In genomic region chr14:70416322-70416716, GRCh38 we compare ENCODE assay signal across 10 cellular contexts. TPM values are rescaled to one million over a fixed set of nuclear protein-coding genes. Genes with fewer than 3 reads are reported as not detected.
DNase-seq lines count a peak whose midpoint lies in the region; ATAC-seq and TF ChIP-seq lines count a peak whose summit lies in the region.
"Had no signal": no experiment of that assay in that cellular context is flagged by ENCODE, and none has a peak within 500 bp of the region (broad histone marks: within the 10 kb centered on the region; RNA-seq: fewer than 3 reads in every experiment).

No MANE protein-coding gene starts in this region.

- POLR2A ChIA-PET in IMR-90 (lab: Charles Lee; ENCODE audit: unreplicated experiment): no interaction called here

- dilution Hi-C loops in IMR-90 (cut with HindIII; ENCODE audit: low sequenced_read_pairs, unreplicated experiment): no loop called here

- no peak overlapping the region for H2BK120ac ChIP-seq in IMR-90 (ENCODE audit: low read depth, low read length)

- peak overlapping the region; percentile 90 for H3K9ac ChIP-seq in IMR-90 (ENCODE audit: low read depth, low read length)

- H2BK20ac ChIP-seq in IMR-90 (ENCODE audit: low read depth, low read length): no peak overlapping the region

- peak overlapping the region; percentile 65 to 95; a peak in 2 of 4 replicates for H4K8ac ChIP-seq in IMR-90 (ENCODE audit: low read depth in 2 of 2, low read length in 2 of 2)

- no peak overlapping the region; the same call in 1 of the 2 replicates for H3K14ac ChIP-seq in IMR-90 (replicated peaks; ENCODE audit: low read depth, low read length)

- peak overlapping the region; percentile 87 for H4K5ac ChIP-seq in IMR-90 (ENCODE audit: low read depth, low read length)

- no peaks in the 10 kb centered on the region for H3K4me1 ChIP-seq in IMR-90 (ENCODE audit: control insufficient read depth, insufficient read depth, low read length)
- no peaks in the 10 kb centered on the region for H3K4me1 ChIP-seq in ascending aorta

- intact Hi-C loops in IMR-90 (cut with micrococcal nuclease) (no loop called here), ascending aorta (cut with DNase I) (no loop called here)

- no peaks in the 10 kb centered on the region for H4K20me1 ChIP-seq in IMR-90 (ENCODE audit: insufficient read depth, low read length)

- TF ChIP-seq CTCF in IMR-90 (conservative IDR thresholded peaks at IDR 0.05; ENCODE audit: low read depth, low read length): no peak
- no peak for TF ChIP-seq CTCF in ascending aorta (IDR thresholded peaks at IDR 0.05)

- DNase-seq in DMS153 treated with DMSO at 0.1 percent for 48 hours (lab: John Stamatoyannopoulos, UW; ENCODE audit: unreplicated experiment) (peak; percentile 45), IMR-90 (peak; percentile 8), ascending aorta (ENCODE audit: low spot score in 2 of 2) (no peak), iris pigment epithelial cell (ENCODE audit: low read depth) (peak; percentile 6), substantia nigra (lab: John Stamatoyannopoulos, UW) (no peak), H4 (ENCODE audit: low spot score) (no peak)
- no peak for DNase-seq in stimulated activated CD4-positive, alpha-beta T cell treated with anti-CD3 and anti-CD28 coated beads, Interleukin-15, amount 100 ng/mL, for 24 hours

- H3K4ac ChIP-seq in IMR-90 (ENCODE audit: low read depth, low read length): peak overlapping the region; percentile 73; the same call in 1 of the 2 replicates

- CTCF ChIA-PET in IMR-90 (lab: Yijun Ruan, JAX): interaction anchor here (0.5 kb wide), 1 partner anchor 1278 kb away, joined by 5 read pairs; no protein-coding TSS in a partner anchor

- TF ChIP-seq RAD21 in IMR-90 (IDR thresholded peaks at IDR 0.05; ENCODE audit: low read length): no peak

- H3K23ac ChIP-seq in IMR-90 (ENCODE audit: low read depth, low read length): 0 out of 2 replicates have a peak overlapping the region, but pooled peaks have one; percentile 86

- H3K36me3 ChIP-seq in IMR-90 (ENCODE audit: control insufficient read depth, insufficient read depth, low read length) (no peaks in the 10 kb centered on the region; the same call in 1 of the 2 replicates), ascending aorta (no peaks in the 10 kb centered on the region)

- peaks cover 9 to 13% of the 10 kb centered on the region in 2 experiments for H3K79me1 ChIP-seq in IMR-90 (ENCODE audit: low read depth in 1 of 2, low read length in 2 of 2)

- H3K56ac ChIP-seq in IMR-90 (ENCODE audit: extremely low read depth, insufficient read depth, low read length): no peak overlapping the region; the same call in 1 of the 2 replicates

- H3K27me3 ChIP-seq in IMR-90 (ENCODE audit: control insufficient read depth, insufficient read depth, low read length) (no peaks in the 10 kb centered on the region), ascending aorta (no peaks in the 10 kb centered on the region)

- peak overlapping the region; percentile 89 for H3K4me3 ChIP-seq in IMR-90 (ENCODE audit: insufficient read depth, low read depth, low read length)
- H3K4me3 ChIP-seq in ascending aorta: peak overlapping the region; percentile 75 to 76

- peak overlapping the region; percentile 94 for H2AFZ ChIP-seq in IMR-90 (replicated peaks; ENCODE audit: low read length, poor library complexity)

- H2AK9ac ChIP-seq in IMR-90 (replicated peaks; ENCODE audit: low read depth, low read length, poor library complexity): no peak overlapping the region

- WGBS in IMR-90 (ENCODE audit: extremely low coverage in 2 of 2, insufficient read length in 1 of 2), 2 experiments: no CpG with 5 or more reads among the region's 8 CpGs

- no peak overlapping the region for H2BK15ac ChIP-seq in IMR-90 (ENCODE audit: low read depth, low read length)

- no peak overlapping the region for H2BK5ac ChIP-seq in IMR-90 (ENCODE audit: low read depth, low read length, poor library complexity, severe bottlenecking)

- no peak overlapping the region for H4K91ac ChIP-seq in IMR-90 (ENCODE audit: insufficient read depth, low read depth, low read length)

- H3K9me3 ChIP-seq in IMR-90 (ENCODE audit: control insufficient read depth, insufficient read depth, low read length) (no peaks in the 10 kb centered on the region), ascending aorta (no peaks in the 10 kb centered on the region)

- peak; percentile 74 for ATAC-seq in IMR-90 (ENCODE audit: low read depth)
- no peak for ATAC-seq in GM18505 (IDR thresholded peaks at IDR 0.05; ENCODE audit: unreplicated experiment)

- BruUV-seq in IMR-90 (replicated peaks; lab: Mats Ljungman, UMichigan): no TSS peak

- no peak overlapping the region for H2AK5ac ChIP-seq in IMR-90 (ENCODE audit: low read depth, low read length)

- peak overlapping the region; percentile 88 for H3K4me2 ChIP-seq in IMR-90 (ENCODE audit: low read depth, low read length)

- H3K27ac ChIP-seq in IMR-90 (ENCODE audit: insufficient read depth, low read length): peak overlapping the region; percentile 66; the same call in 1 of the 2 replicates
- peak overlapping the region in 1 of 2 donors; percentile 28 for H3K27ac ChIP-seq in ascending aorta
- H3K27ac ChIP-seq in substantia nigra (ENCODE audit: low read depth, low read length, poor library complexity, severe bottlenecking): peak overlapping the region; percentile 8

- no peak overlapping the region for H3K18ac ChIP-seq in IMR-90 (ENCODE audit: low read depth, low read length)

- in situ Hi-C loops in IMR-90 (cut with MboI; ENCODE audit: low sequenced_read_pairs): no loop called here

- no peaks in the 10 kb centered on the region for H3K9me1 ChIP-seq in IMR-90 (ENCODE audit: insufficient read depth, low read length)

- TF ChIP-seq POLR2A in IMR-90 (IDR thresholded peaks at IDR 0.05; ENCODE audit: low read depth, low read length) (no peak), GM18505 (IDR thresholded peaks at IDR 0.05; ENCODE audit: borderline replicate concordance, extremely low read depth, insufficient read depth, insufficient read length) (no peak)

TF ChIP-seq in IMR-90, 13 proteins besides CTCF, POLR2A, EP300 and RAD21:
- TF ChIP-seq ELK1 (IDR thresholded peaks at IDR 0.05; ENCODE audit: borderline replicate concordance, low read depth, low read length) (no peak), SMC3 (IDR thresholded peaks at IDR 0.05; ENCODE audit: low read depth, low read length) (no peak), CEBPB (IDR thresholded peaks at IDR 0.05; ENCODE audit: low read depth, low read length) (no peak)

RNA-seq across cellular contexts. Expression of gene SYNJ2BP, which starts 0.6 kb away (rescaled TPM):
- total RNA-seq in IMR-90 (2012; rRNA removed) (24.7 and 25.5 TPM in 2 replicates), ascending aorta (8.8 TPM)
- 8.3 and 10.0 TPM in 2 replicates for polyA plus RNA-seq in IMR-90 (2012; rRNA removed)
- 2.8 and 5.7 TPM in 2 replicates for polyA plus RNA-seq in IMR-90 (2012; cell fraction: cytosol; rRNA removed)
- polyA plus RNA-seq in IMR-90 (2012; cell fraction: nucleus; rRNA removed; ENCODE audit: low replicate concordance): 1.2 and 7.2 TPM in 2 replicates
- total RNA-seq in H4 (2014; rRNA removed; shearing (Covaris generic)): 18.5 and 22.5 TPM in 2 replicates

RNA-seq across cellular contexts. Expression of gene ADAM21, which starts 35.7 kb away (rescaled TPM):
- total RNA-seq in IMR-90 (2012; rRNA removed) (0.28 and 0.36 TPM in 2 replicates), ascending aorta (0.11 TPM)
- 0.11 and 0.15 TPM in 2 replicates for polyA plus RNA-seq in IMR-90 (2012; rRNA removed)
- polyA plus RNA-seq in IMR-90 (2012; cell fraction: cytosol; rRNA removed): 0.04 and 0.09 TPM in 2 replicates
- polyA plus RNA-seq in IMR-90 (2012; cell fraction: nucleus; rRNA removed; ENCODE audit: low replicate concordance): 0.09 TPM in 1 of 2 replicates, not detected in the other
- total RNA-seq in H4 (2014; rRNA removed; shearing (Covaris generic)): 0.64 and 0.88 TPM in 2 replicates
- total RNA-seq: T-helper 2 cell treated with Interferon-gamma antibody and Interleukin-4, amounts not matched to agents 100 ng/mL and 5 ng/mL, for 36 hours; temporal lobe had no signal

RNA-seq across cellular contexts. Expression of gene COX16, which starts 56.8 kb away (rescaled TPM):
- 23.1 and 49.2 TPM in 2 replicates for total RNA-seq in IMR-90 (2012; rRNA removed)
- 22.2 and 24.4 TPM in 2 replicates for polyA plus RNA-seq in IMR-90 (2012; rRNA removed)
- polyA plus RNA-seq in IMR-90 (2012; cell fraction: cytosol; rRNA removed): 3.3 and 9.9 TPM in 2 replicates
- 0.58 and 4.6 TPM in 2 replicates for polyA plus RNA-seq in IMR-90 (2012; cell fraction: nucleus; rRNA removed; ENCODE audit: low replicate concordance)
- 13.4 TPM for total RNA-seq in ascending aorta
- 73.6 and 82.1 TPM in 2 replicates for total RNA-seq in H4 (2014; rRNA removed; shearing (Covaris generic))

Comparison
In these comparisons a context has a peak if more than half of its experiments do, and no peak if none do; other contexts are left out.
1. DNase-seq: peak in DMS153 treated with DMSO at 0.1 percent for 48 hours (single experiment), IMR-90 (single experiment) and iris pigment epithelial cell (single experiment); none in ascending aorta (0 of 2), substantia nigra (0 of 49), stimulated activated CD4-positive, alpha-beta T cell treated with anti-CD3 and anti-CD28 coated beads, Interleukin-15, amount 100 ng/mL, for 24 hours (single experiment) and H4 (single experiment).